In genomic region chr2:134170700-134171099, GRCh38 we compare ENCODE assay signal across 17 cellular contexts.
A peak's percentile ranks its signal among the peaks of the same experiment; 100 is the strongest.
DNase-seq lines count a peak whose midpoint lies in the region; ATAC-seq and TF ChIP-seq lines count a peak whose summit lies in the region.
"Had no signal": no experiment of that assay in that cellular context is flagged by ENCODE, and none has a peak within 500 bp of the region (broad histone marks: within the 10 kb centered on the region; RNA-seq: fewer than 3 reads in every experiment).

No MANE protein-coding gene starts in this region.

- H2BK15ac ChIP-seq in mesenchymal stem cell (ENCODE audit: low read depth, poor library complexity, severe bottlenecking) = no peak overlapping the region

- intact Hi-C loops in CD4-positive, alpha-beta memory T cell (cut with micrococcal nuclease) = no loop called here
- intact Hi-C loops in activated B cell treated with CpG ODN at 0.5 μM for 24 hours (cut with micrococcal nuclease) = no loop called here

- no peak overlapping the region for H3K4me2 ChIP-seq in mesenchymal stem cell (ENCODE audit: low read length, poor library complexity, severe bottlenecking)
- H3K4me2 ChIP-seq: A549, BLaER1, GM23338 had no signal

- no peak overlapping the region for H3K14ac ChIP-seq in mesenchymal stem cell (ENCODE audit: low read length in 2 of 2)

- no peaks in the 10 kb centered on the region for H3K9me3 ChIP-seq in CD4-positive, alpha-beta memory T cell (ENCODE audit: control insufficient read depth in 1 of 2, low read length in 2 of 2)
- no peaks in the 10 kb centered on the region for H3K9me3 ChIP-seq in mesenchymal stem cell (ENCODE audit: control insufficient read depth, low read length)
- H3K9me3 ChIP-seq: A549, BLaER1 had no signal

- H2BK120ac ChIP-seq in mesenchymal stem cell (ENCODE audit: low read depth, low read length) = no peak overlapping the region

- peaks cover 17% of the 10 kb centered on the region for H3K36me3 Mint-ChIP-seq in activated T-cell treated with anti-CD3 and anti-CD28 coated beads, Interleukin-2, amount 50 U/mL, for 24 hours (ENCODE audit: low read depth)
- H3K36me3 Mint-ChIP-seq in CD4-positive, alpha-beta memory T cell = peaks cover 3 to 4% of the 10 kb centered on the region in 2 donors
- H3K36me3 Mint-ChIP-seq in activated B cell treated with CpG ODN at 0.5 μM for 24 hours (ENCODE audit: low read depth) = peaks cover 23% of the 10 kb centered on the region
- peaks cover 7% of the 10 kb centered on the region for H3K36me3 Mint-ChIP-seq in memory B cell

- WGBS in mesenchymal stem cell = 91% methylated on average over 3 of the region's 3 CpGs

- H3K36me3 ChIP-seq in CD4-positive, alpha-beta memory T cell (ENCODE audit: insufficient read depth, low read length) = no peaks in the 10 kb centered on the region
- no peaks in the 10 kb centered on the region for H3K36me3 ChIP-seq in mesenchymal stem cell (ENCODE audit: control insufficient read depth in 1 of 2, insufficient read depth in 2 of 2, low read depth in 1 of 2, low read length in 2 of 2)

- peaks cover 91% of the 10 kb centered on the region for H3K4me1 Mint-ChIP-seq in activated T-cell treated with anti-CD3 and anti-CD28 coated beads, Interleukin-2, amount 50 U/mL, for 24 hours (ENCODE audit: low read depth)
- H3K4me1 Mint-ChIP-seq in CD4-positive, alpha-beta memory T cell = peaks cover 65 to 96% (median 80%) of the 10 kb centered on the region in 4 donors
- H3K4me1 Mint-ChIP-seq in activated B cell treated with CpG ODN at 0.5 μM for 24 hours (peaks cover 94% of the 10 kb centered on the region), memory B cell (peaks cover 60% of the 10 kb centered on the region)

- no peak overlapping the region for H3K4me3 ChIP-seq in CD4-positive, alpha-beta memory T cell (ENCODE audit: low read length in 2 of 2)
- no peak overlapping the region for H3K4me3 ChIP-seq in mesenchymal stem cell (ENCODE audit: insufficient read depth in 1 of 2, low read depth in 1 of 2, low read length in 2 of 2)
- H3K4me3 ChIP-seq: A549, BLaER1, GM23338 had no signal

- no peak overlapping the region for H2AFZ ChIP-seq in mesenchymal stem cell (ENCODE audit: low read depth, low read length)
- H2AFZ ChIP-seq: GM23338 had no signal

- CTCF ChIA-PET in CD4-positive, alpha-beta memory T cell (lab: Charles Lee; ENCODE audit: partially characterized antibody) = interaction anchor here (1.3 to 2.5 kb wide), 2 partner anchors 9 to 52 kb away, joined by 5 to 7 read pairs; no protein-coding TSS in a partner anchor
- CTCF ChIA-PET in activated B cell treated with CpG ODN at 0.5 μM for 24 hours (lab: Charles Lee) = no interaction called here

- H3K23ac ChIP-seq in mesenchymal stem cell (ENCODE audit: low read length in 2 of 2) = no peak overlapping the region

- no peak overlapping the region for H2BK5ac ChIP-seq in mesenchymal stem cell (ENCODE audit: low read depth, low read length, poor library complexity, severe bottlenecking)

- H3K27ac Mint-ChIP-seq in activated T-cell treated with anti-CD3 and anti-CD28 coated beads, Interleukin-2, amount 50 U/mL, for 24 hours = peak overlapping the region; percentile 91
- H3K27ac Mint-ChIP-seq in CD4-positive, alpha-beta memory T cell = peak overlapping the region in 6 of 7 donors; percentile 15 to 87 (median 70)
- peak overlapping the region; percentile 85 for H3K27ac Mint-ChIP-seq in activated B cell treated with CpG ODN at 0.5 μM for 24 hours
- H3K27ac Mint-ChIP-seq in memory B cell = peak overlapping the region; percentile 78

- H3K4me3 Mint-ChIP-seq in activated T-cell treated with anti-CD3 and anti-CD28 coated beads, Interleukin-2, amount 50 U/mL, for 24 hours = peak overlapping the region; percentile 24
- H3K4me3 Mint-ChIP-seq in CD4-positive, alpha-beta memory T cell = peak overlapping the region in 3 of 8 donors; percentile 6 to 26 (median 21)
- H3K4me3 Mint-ChIP-seq in activated B cell treated with CpG ODN at 0.5 μM for 24 hours = no peak overlapping the region
- H3K4me3 Mint-ChIP-seq in memory B cell = no peak overlapping the region
- H3K4me3 Mint-ChIP-seq: CD8-positive, alpha-beta memory T cell; GM23338 had no signal

- ATAC-seq in activated B cell treated with CpG ODN at 0.5 μM for 24 hours (ENCODE audit: low read depth) = no peak
- no peak for ATAC-seq in memory B cell (ENCODE audit: low read depth)
- ATAC-seq: A549, GM23338 had no signal

- DNase-seq in activated T-cell treated with anti-CD3 and anti-CD28 coated beads, Interleukin-2, amount 50 U/mL, for 24 hours = no peak
- DNase-seq in activated T-cell treated with anti-CD3 and anti-CD28 coated beads, Interleukin-2, amount 50 U/mL, for 1 hour = no peak
- DNase-seq in CD4-positive, alpha-beta memory T cell = no peak
- DNase-seq in activated B cell treated with CpG ODN at 0.5 μM for 24 hours (no peak), memory B cell (ENCODE audit: low spot score in 2 of 2) (no peak), mesenchymal stem cell (no peak), 8988T (no peak)
- DNase-seq: CD8-positive, alpha-beta memory T cell; KBM-7; MV-4-11; NCI-H1694 treated with DMSO at 0.1 percent for 48 hours; NCI-H774; OCI-M1; SHP77 had no signal

- peaks cover 67% of the 10 kb centered on the region for H3K4me1 ChIP-seq in CD4-positive, alpha-beta memory T cell (ENCODE audit: insufficient read depth, low read length)
- peaks cover 2% of the 10 kb centered on the region for H3K4me1 ChIP-seq in mesenchymal stem cell (ENCODE audit: control insufficient read depth, insufficient read depth, low read depth, low read length)
- H3K4me1 ChIP-seq: A549 had no signal

- no peak overlapping the region for H4K91ac ChIP-seq in mesenchymal stem cell (ENCODE audit: low read length)

- H2BK12ac ChIP-seq in mesenchymal stem cell (ENCODE audit: low read length in 2 of 2) = no peak overlapping the region

- no peaks in the 10 kb centered on the region for H3K27me3 ChIP-seq in CD4-positive, alpha-beta memory T cell (ENCODE audit: insufficient read depth, low read length)
- no peaks in the 10 kb centered on the region for H3K27me3 ChIP-seq in mesenchymal stem cell (ENCODE audit: control insufficient read depth in 1 of 2, insufficient read depth in 1 of 2, low read length in 2 of 2)
- H3K27me3 ChIP-seq: BLaER1 had no signal

- no peak overlapping the region for H3K18ac ChIP-seq in mesenchymal stem cell (ENCODE audit: low read depth in 1 of 2, low read length in 2 of 2)

- POLR2A ChIA-PET in CD4-positive, alpha-beta memory T cell (lab: Charles Lee; ENCODE audit: partially characterized antibody) = interaction anchor here (1.1 kb wide), 1 partner anchor 35 kb away, joined by 3 read pairs; no protein-coding TSS in a partner anchor
- POLR2A ChIA-PET in activated B cell treated with CpG ODN at 0.5 μM for 24 hours (lab: Charles Lee) = interaction anchor here (0.7 to 1.1 kb wide), 2 partner anchors 9 to 164 kb away, joined by 3 read pairs; no protein-coding TSS in a partner anchor

- no peaks in the 10 kb centered on the region for H3K9me3 Mint-ChIP-seq in activated T-cell treated with anti-CD3 and anti-CD28 coated beads, Interleukin-2, amount 50 U/mL, for 24 hours
- H3K9me3 Mint-ChIP-seq in CD4-positive, alpha-beta memory T cell = no peaks in the 10 kb centered on the region
- H3K9me3 Mint-ChIP-seq in activated B cell treated with CpG ODN at 0.5 μM for 24 hours = no peaks in the 10 kb centered on the region
- H3K9me3 Mint-ChIP-seq in memory B cell = no peaks in the 10 kb centered on the region
- H3K9me3 Mint-ChIP-seq: CD8-positive, alpha-beta memory T cell; GM23338 had no signal

- H3K9ac ChIP-seq in mesenchymal stem cell (ENCODE audit: low read length) = no peak overlapping the region
- H3K9ac ChIP-seq: BLaER1 had no signal

- TF ChIP-seq CTCF in activated B cell treated with CpG ODN at 0.5 μM for 24 hours (IDR thresholded peaks at IDR 0.05) = no peak

- no peak overlapping the region for H4K8ac ChIP-seq in mesenchymal stem cell (ENCODE audit: low read length)

- peaks cover 24% of the 10 kb centered on the region for H3K79me1 ChIP-seq in mesenchymal stem cell (replicated peaks; ENCODE audit: low read length, poor library complexity, severe bottlenecking)

- no peak overlapping the region for H3K27ac ChIP-seq in CD4-positive, alpha-beta memory T cell (ENCODE audit: low read depth, low read length)
- no peak overlapping the region for H3K27ac ChIP-seq in mesenchymal stem cell (ENCODE audit: low read length, poor library complexity, severe bottlenecking)
- H3K27ac ChIP-seq: A549, BLaER1 had no signal

- H3K27me3 Mint-ChIP-seq in activated T-cell treated with anti-CD3 and anti-CD28 coated beads, Interleukin-2, amount 50 U/mL, for 24 hours = no peaks in the 10 kb centered on the region
- H3K27me3 Mint-ChIP-seq in CD4-positive, alpha-beta memory T cell = no peaks in the 10 kb centered on the region
- H3K27me3 Mint-ChIP-seq in activated B cell treated with CpG ODN at 0.5 μM for 24 hours = no peaks in the 10 kb centered on the region
- H3K27me3 Mint-ChIP-seq in memory B cell = no peaks in the 10 kb centered on the region
- H3K27me3 Mint-ChIP-seq: CD8-positive, alpha-beta memory T cell had no signal

- H2AK5ac ChIP-seq in mesenchymal stem cell (ENCODE audit: low read length, severe bottlenecking) = no peak overlapping the region

- H3K4ac ChIP-seq in mesenchymal stem cell (ENCODE audit: low read depth in 1 of 2, low read length in 2 of 2) = no peak overlapping the region
